ENCODE assay signal across 1 cellular context in the genomic region with DNA sequence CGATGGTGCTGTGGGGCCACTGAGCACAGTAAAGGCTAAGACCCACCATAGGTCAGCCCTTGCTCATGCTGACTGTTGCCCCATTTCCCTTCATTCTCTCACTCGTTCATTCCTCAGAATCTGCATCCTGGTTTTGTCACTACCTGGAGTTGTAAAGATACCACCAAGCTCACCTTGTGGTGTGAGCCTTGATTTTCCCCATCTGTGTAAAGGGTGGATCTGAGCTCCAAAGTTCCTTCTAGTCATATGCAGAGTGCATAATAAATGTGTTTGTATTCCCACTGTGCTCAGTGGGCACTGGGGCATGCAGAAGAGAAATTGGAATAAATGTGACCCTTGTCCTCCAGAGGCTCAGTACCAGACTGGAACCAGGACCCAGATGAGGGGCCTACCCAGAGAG.
TF ChIP-seq lines count a peak whose summit lies in the region.

No MANE protein-coding gene starts in this region.

TF ChIP-seq in HepG2, 621 proteins besides CTCF, POLR2A, EP300 and RAD21 (continued from another document):
- TF ChIP-seq, protein P1, sequence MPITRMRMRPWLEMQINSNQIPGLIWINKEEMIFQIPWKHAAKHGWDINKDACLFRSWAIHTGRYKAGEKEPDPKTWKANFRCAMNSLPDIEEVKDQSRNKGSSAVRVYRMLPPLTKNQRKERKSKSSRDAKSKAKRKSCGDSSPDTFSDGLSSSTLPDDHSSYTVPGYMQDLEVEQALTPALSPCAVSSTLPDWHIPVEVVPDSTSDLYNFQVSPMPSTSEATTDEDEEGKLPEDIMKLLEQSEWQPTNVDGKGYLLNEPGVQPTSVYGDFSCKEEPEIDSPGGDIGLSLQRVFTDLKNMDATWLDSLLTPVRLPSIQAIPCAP (CRISPR knock-in tag; IDR thresholded peaks at IDR 0.05; ENCODE audit: low read depth): no peak
- TF ChIP-seq ZNF75D (CRISPR knock-in tag; IDR thresholded peaks at IDR 0.05; ENCODE audit: borderline replicate concordance) (no peak), HNF4A (CRISPR knock-in tag; IDR thresholded peaks at IDR 0.05) (no peak), TARDBP (CRISPR knock-in tag; IDR thresholded peaks at IDR 0.05) (no peak), ZNF629 (CRISPR knock-in tag; conservative IDR thresholded peaks at IDR 0.05) (peak; percentile 91), TEAD2 (CRISPR knock-in tag; IDR thresholded peaks at IDR 0.05) (no peak), YEATS2 (CRISPR knock-in tag; IDR thresholded peaks at IDR 0.05; ENCODE audit: borderline replicate concordance) (no peak), ZMYM3 (CRISPR knock-in tag; IDR thresholded peaks at IDR 0.05) (peak; percentile 58; the same call in 1 of the 2 replicates), TEAD3 (CRISPR knock-in tag; optimal IDR thresholded peaks at IDR 0.05; ENCODE audit: borderline replicate concordance) (no peak)
- TF ChIP-seq, protein P2, sequence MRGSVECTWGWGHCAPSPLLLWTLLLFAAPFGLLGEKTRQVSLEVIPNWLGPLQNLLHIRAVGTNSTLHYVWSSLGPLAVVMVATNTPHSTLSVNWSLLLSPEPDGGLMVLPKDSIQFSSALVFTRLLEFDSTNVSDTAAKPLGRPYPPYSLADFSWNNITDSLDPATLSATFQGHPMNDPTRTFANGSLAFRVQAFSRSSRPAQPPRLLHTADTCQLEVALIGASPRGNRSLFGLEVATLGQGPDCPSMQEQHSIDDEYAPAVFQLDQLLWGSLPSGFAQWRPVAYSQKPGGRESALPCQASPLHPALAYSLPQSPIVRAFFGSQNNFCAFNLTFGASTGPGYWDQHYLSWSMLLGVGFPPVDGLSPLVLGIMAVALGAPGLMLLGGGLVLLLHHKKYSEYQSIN (CRISPR knock-in tag; IDR thresholded peaks at IDR 0.05; ENCODE audit: borderline replicate concordance): no peak
- TF ChIP-seq, protein P3, sequence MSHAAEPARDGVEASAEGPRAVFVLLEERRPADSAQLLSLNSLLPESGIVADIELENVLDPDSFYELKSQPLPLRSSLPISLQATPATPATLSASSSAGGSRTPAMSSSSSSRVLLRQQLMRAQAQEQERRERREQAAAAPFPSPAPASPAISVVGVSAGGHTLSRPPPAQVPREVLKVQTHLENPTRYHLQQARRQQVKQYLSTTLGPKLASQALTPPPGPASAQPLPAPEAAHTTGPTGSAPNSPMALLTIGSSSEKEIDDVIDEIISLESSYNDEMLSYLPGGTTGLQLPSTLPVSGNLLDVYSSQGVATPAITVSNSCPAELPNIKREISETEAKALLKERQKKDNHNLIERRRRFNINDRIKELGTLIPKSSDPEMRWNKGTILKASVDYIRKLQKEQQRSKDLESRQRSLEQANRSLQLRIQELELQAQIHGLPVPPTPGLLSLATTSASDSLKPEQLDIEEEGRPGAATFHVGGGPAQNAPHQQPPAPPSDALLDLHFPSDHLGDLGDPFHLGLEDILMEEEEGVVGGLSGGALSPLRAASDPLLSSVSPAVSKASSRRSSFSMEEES (CRISPR knock-in tag; IDR thresholded peaks at IDR 0.05): no peak
- TF ChIP-seq, protein P4, sequence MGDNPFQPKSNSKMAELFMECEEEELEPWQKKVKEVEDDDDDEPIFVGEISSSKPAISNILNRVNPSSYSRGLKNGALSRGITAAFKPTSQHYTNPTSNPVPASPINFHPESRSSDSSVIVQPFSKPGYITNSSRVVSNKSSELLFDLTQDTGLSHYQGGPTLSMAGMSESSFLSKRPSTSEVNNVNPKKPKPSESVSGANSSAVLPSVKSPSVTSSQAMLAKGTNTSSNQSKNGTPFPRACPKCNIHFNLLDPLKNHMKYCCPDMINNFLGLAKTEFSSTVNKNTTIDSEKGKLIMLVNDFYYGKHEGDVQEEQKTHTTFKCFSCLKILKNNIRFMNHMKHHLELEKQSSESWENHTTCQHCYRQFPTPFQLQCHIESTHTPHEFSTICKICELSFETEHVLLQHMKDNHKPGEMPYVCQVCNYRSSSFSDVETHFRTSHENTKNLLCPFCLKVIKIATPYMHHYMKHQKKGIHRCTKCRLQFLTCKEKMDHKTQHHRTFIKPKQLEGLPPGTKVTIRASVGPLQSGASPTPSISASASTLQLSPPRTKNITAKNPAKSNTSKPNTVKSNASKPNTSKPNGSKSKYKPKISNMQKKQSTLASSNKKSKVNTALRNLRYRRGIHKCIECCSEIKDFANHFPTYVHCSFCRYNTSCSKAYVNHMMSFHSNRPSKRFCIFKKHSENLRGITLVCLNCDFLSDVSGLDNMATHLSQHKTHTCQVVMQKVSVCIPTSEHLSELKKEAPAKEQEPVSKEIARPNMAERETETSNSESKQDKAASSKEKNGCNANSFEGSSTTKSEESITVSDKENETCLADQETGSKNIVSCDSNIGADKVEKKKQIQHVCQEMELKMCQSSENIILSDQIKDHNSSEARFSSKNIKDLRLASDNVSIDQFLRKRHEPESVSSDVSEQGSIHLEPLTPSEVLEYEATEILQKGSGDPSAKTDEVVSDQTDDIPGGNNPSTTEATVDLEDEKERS (CRISPR knock-in tag; IDR thresholded peaks at IDR 0.05): no peak
